In the genomic region with DNA sequence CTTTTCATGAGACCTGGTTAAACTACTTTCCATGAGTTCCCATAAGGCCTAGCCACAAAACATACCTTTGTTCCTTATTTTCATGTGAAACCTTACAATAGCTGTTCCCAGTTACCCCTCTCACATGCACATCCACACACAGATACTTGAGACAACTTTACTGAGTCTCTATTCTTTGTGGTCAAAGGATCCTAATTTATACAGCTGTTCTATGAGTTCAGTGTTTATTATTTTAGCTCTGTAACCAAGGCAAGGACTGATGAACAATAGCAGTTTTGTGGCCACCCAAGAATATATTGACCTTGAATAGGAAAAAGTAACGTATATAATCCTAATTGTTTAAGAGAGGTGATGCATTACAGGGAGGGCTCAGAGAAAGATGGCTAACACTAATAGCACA, we compare ENCODE assay signal across 17 cellular contexts.
"Had no signal": no experiment of that assay in that cellular context is flagged by ENCODE, and none has a peak within 500 bp of the region (broad histone marks: within the 10 kb centered on the region; RNA-seq: fewer than 3 reads in every experiment).

No MANE protein-coding gene starts in this region.

- H3K27me3 ChIP-seq: body of pancreas, esophagus muscularis mucosa, right lobe of liver had no signal

- H3K4me3 ChIP-seq: body of pancreas, coronary artery, esophagus muscularis mucosa, right lobe of liver, thoracic aorta had no signal

- H3K36me3 ChIP-seq: esophagus muscularis mucosa, right lobe of liver, thoracic aorta had no signal

- ATAC-seq: activated CD4-positive, CD25-positive, alpha-beta regulatory T cell treated with anti-CD3 and anti-CD28 coated beads, Interleukin-2, amount 50 U/mL, for 24 hours; activated T-helper 17 cell treated with anti-CD3 and anti-CD28 coated beads, Interleukin-2, amount 50 U/mL, for 72 hours; body of pancreas; right lobe of liver; T-cell had no signal

- DNase-seq: activated CD4-positive, alpha-beta T cell treated with anti-CD3 and anti-CD28 coated beads, Interleukin-2, amount 50 U/mL, for 1 hour; activated CD8-positive, alpha-beta memory T cell treated with anti-CD3 and anti-CD28 coated beads for 24 hours; activated naive CD4-positive, alpha-beta T cell treated with anti-CD3 and anti-CD28 coated beads, Interleukin-2, amount 10 ng/mL, durations not matched to agents 7 days and 5 days; body of pancreas; central memory CD4-positive, alpha-beta T cell; effector CD4-positive, alpha-beta T cell; foreskin fibroblast; glutamatergic neuron; right lobe of liver; stimulated activated CD4-positive, alpha-beta T cell treated with anti-CD3 and anti-CD28 coated beads, Interleukin-1b, Interleukin-23, amount 100 ng/mL, for 48 hours; T-cell; T1000 had no signal

- H3K9me3 ChIP-seq: body of pancreas, esophagus muscularis mucosa, right lobe of liver, thoracic aorta had no signal

- H3K4me1 ChIP-seq: body of pancreas, esophagus muscularis mucosa, right lobe of liver had no signal

- H3K27ac ChIP-seq: body of pancreas, coronary artery, esophagus muscularis mucosa, right lobe of liver, thoracic aorta had no signal
